ENCODE assay signal across 24 cellular contexts in genomic region chr21:20270365-20271055, GRCh38.
"Had no signal": no experiment of that assay in that cellular context is flagged by ENCODE, and none has a peak within 500 bp of the region (broad histone marks: within the 10 kb centered on the region; RNA-seq: fewer than 3 reads in every experiment).

No MANE protein-coding gene starts in this region.

- DNase-seq: activated CD4-positive, alpha-beta T cell treated with anti-CD3 and anti-CD28 coated beads, Interleukin-2, amount 10 ng/mL, durations not matched to agents 24 days and 14 days; activated CD4-positive, alpha-beta T cell treated with anti-CD3 and anti-CD28 coated beads, Interleukin-2, amount 50 U/mL, for 48 hours; activated CD8-positive, alpha-beta T cell treated with anti-CD3 and anti-CD28 coated beads, Interleukin-2, amount 10 ng/mL, durations not matched to agents 7 days and 5 days; activated gamma-delta T cell treated with Interleukin-2 at 50 U/mL for 16 hours; activated naive CD4-positive, alpha-beta T cell treated with anti-CD3 and anti-CD28 coated beads for 36 hours; activated T-cell treated with anti-CD3 and anti-CD28 coated beads, Interleukin-2, amount 50 U/mL, for 24 hours; adrenal gland; body of pancreas; IMR-90; Kasumi-1; KG1; MG63; NCI-H1048; NCI-H1436 treated with DMSO at 0.1 percent for 48 hours; NCI-H187; NCI-H2081; NCI-H2171 treated with DMSO at 0.1 percent for 48 hours; NCI-H226; NCI-H524 treated with DMSO at 0.1 percent for 48 hours; NCI-H748 treated with DMSO at 0.1 percent for 48 hours; NK-92 treated with Interleukin-12 subunit alpha and Interleukin-12 subunit beta, amount 100 ng/mL, for 24 hours; Right ventricle myocardium superior had no signal

- H3K4me1 ChIP-seq: adrenal gland, body of pancreas, breast epithelium had no signal

- H3K4me3 ChIP-seq: adrenal gland, body of pancreas, breast epithelium, MG63 had no signal

- H3K9me3 ChIP-seq: adrenal gland, body of pancreas, breast epithelium, MG63 had no signal

- FAIRE-seq: astrocyte had no signal

- H3K27ac ChIP-seq: adrenal gland, body of pancreas, breast epithelium had no signal

- H3K27me3 ChIP-seq: adrenal gland, body of pancreas, breast epithelium, MG63 had no signal

- H3K36me3 ChIP-seq: adrenal gland, breast epithelium, MG63 had no signal
